ENCODE assay signal across 8 cellular contexts in genomic region chr12:53380104-53380796, GRCh38. TPM values are rescaled to one million over a fixed set of nuclear protein-coding genes. Genes with fewer than 3 reads are reported as not detected.
DNase-seq lines count a peak whose midpoint lies in the region; ATAC-seq and TF ChIP-seq lines count a peak whose summit lies in the region.

TSS of gene SP1 (plus strand) at chr12:53380176. CDS start at chr12:53380292, 116 bp downstream.

- TF ChIP-seq CTCF in OCI-LY7 (conservative IDR thresholded peaks at IDR 0.05; ENCODE audit: low read length) = no peak
- TF ChIP-seq CTCF in epithelial cell of esophagus (IDR thresholded peaks at IDR 0.05; ENCODE audit: insufficient read depth, low read depth, low read length, missing control alignments) = no peak
- TF ChIP-seq CTCF in mucosa of descending colon (IDR thresholded peaks at IDR 0.05) = no peak

- POLR2A ChIA-PET in OCI-LY7 (lab: Charles Lee) = interaction anchor here (0.7 to 2.1 kb wide), 15 partner anchors 8 to 172 kb away, joined by 3 to 9 read pairs (median 5); partner anchors contain the start of genes AAAS and TARBP2

- intact Hi-C loops in OCI-LY7 (cut with micrococcal nuclease; ENCODE audit: unreplicated experiment) (loop anchor here (5.0 kb wide), 1 partner anchor 247 kb away; the partner anchor contains the start of gene ATF7), mucosa of descending colon (cut with DNase I, micrococcal nuclease) (no loop called here)

- no peaks in the 10 kb centered on the region for H3K9me2 ChIP-seq in OCI-LY7 (ENCODE audit: insufficient read depth, low read length)

- H3K36me3 ChIP-seq in OCI-LY7 (ENCODE audit: insufficient read depth, low read length) = peaks cover 38% of the 10 kb centered on the region
- H3K36me3 ChIP-seq in mucosa of descending colon (ENCODE audit: low read depth) = peaks cover 7% of the 10 kb centered on the region

- BruUV-seq in OCI-LY7 (replicated peaks; lab: Mats Ljungman, UMichigan) = no TSS peak

- H3K4me1 ChIP-seq in OCI-LY7 (ENCODE audit: insufficient read depth, low read length, poor library complexity, severe bottlenecking) (peaks cover 45% of the 10 kb centered on the region), mucosa of descending colon (ENCODE audit: low read depth) (peaks cover 62% of the 10 kb centered on the region)

- CTCF ChIA-PET in OCI-LY7 (lab: Charles Lee; ENCODE audit: unreplicated experiment) = interaction anchor here (0.6 to 2.7 kb wide), 4 partner anchors 28 to 84 kb away, joined by 3 to 7 read pairs (median 4); no protein-coding TSS in a partner anchor

- H3K9me3 ChIP-seq in OCI-LY7 (ENCODE audit: low read length) (no peaks in the 10 kb centered on the region), mucosa of descending colon (no peaks in the 10 kb centered on the region)

- peaks cover 44% of the 10 kb centered on the region for H3K79me2 ChIP-seq in OCI-LY7 (ENCODE audit: insufficient read depth, low read depth, low read length)

- peak within 1 kb of the TSS; percentile 81 for H3K4me2 ChIP-seq in OCI-LY7 (ENCODE audit: low read length)

- ATAC-seq in GM21515 (IDR thresholded peaks at IDR 0.05; ENCODE audit: unreplicated experiment) (peak; percentile 43), mucosa of descending colon (peak; percentile 83)

- H2AFZ ChIP-seq in OCI-LY7 (ENCODE audit: low read length) = peak within 1 kb of the TSS; percentile 85

- H4K20me1 ChIP-seq in OCI-LY7 (ENCODE audit: insufficient read depth, low read length) = peaks cover 16% of the 10 kb centered on the region; the same call in 1 of the 2 replicates

- DNase-seq in COLO829 (ENCODE audit: low spot score) = peak; percentile 67
- DNase-seq in HuH-7.5 (ENCODE audit: low spot score) = peak; percentile 71
- peak; percentile 90 for DNase-seq in OCI-LY7 (ENCODE audit: low spot score)
- peak; percentile 78 for DNase-seq in activated T-cell treated with anti-CD3 and anti-CD28 coated beads for 24 hours (ENCODE audit: low read depth)
- DNase-seq in epithelial cell of esophagus (ENCODE audit: low read depth) = peak; percentile 95
- peak; percentile 91 to 98 (median 96) for DNase-seq in mucosa of descending colon
- peak; percentile 79 to 100 for DNase-seq in stimulated activated CD8-positive, alpha-beta memory T cell treated with anti-CD3 and anti-CD28 coated beads, Interleukin-4, amount 100 ng/mL, for 4 hours (ENCODE audit: low read depth in 2 of 2, low spot score in 1 of 2)

- peak within 1 kb of the TSS; percentile 77 for H3K27ac ChIP-seq in OCI-LY7 (ENCODE audit: low read depth, low read length, poor library complexity, severe bottlenecking)

- H3K4me3 ChIP-seq in OCI-LY7 (ENCODE audit: low read depth, low read length, poor library complexity, severe bottlenecking) = peak within 1 kb of the TSS; percentile 86
- peak within 1 kb of the TSS; percentile 50 for H3K4me3 ChIP-seq in epithelial cell of esophagus (ENCODE audit: low read length)
- peak within 1 kb of the TSS; percentile 34 for H3K4me3 ChIP-seq in mucosa of descending colon

RNA-seq across cellular contexts. Expression of gene SP1, which starts in this region (rescaled TPM):
- total RNA-seq in OCI-LY7 (2014; rRNA removed; shearing (Covaris generic)) = 47.3 and 58.9 TPM in 2 replicates
- total RNA-seq in OCI-LY7 (2022) (83.9 and 93.9 TPM in 2 replicates), mucosa of descending colon (100 to 1,000 TPM in 2 of 3 donors, 10 to 100 TPM in 1; 96.1 to 111 (median 105) TPM)

Comparison
In these comparisons a context has a peak if more than half of its experiments do, and no peak if none do; other contexts are left out.
1. Peak in every context shown above with its lines: DNase-seq, ATAC-seq, H3K4me3 ChIP-seq and H3K27ac ChIP-seq.
2. H3K4me3 ChIP-seq: peak in every context shown above with its lines; median percentile 86 in OCI-LY7; 50 in epithelial cell of esophagus; 34 in mucosa of descending colon.